In genomic region chr12:65497645-65498044, GRCh38 we compare ENCODE assay signal across 25 cellular contexts.
DNase-seq lines count a peak whose midpoint lies in the region; ATAC-seq and TF ChIP-seq lines count a peak whose summit lies in the region.
"Had no signal": no experiment of that assay in that cellular context is flagged by ENCODE, and none has a peak within 500 bp of the region (broad histone marks: within the 10 kb centered on the region; RNA-seq: fewer than 3 reads in every experiment).

No MANE protein-coding gene starts in this region.

- no peak overlapping the region for H3K4me3 Mint-ChIP-seq in immature natural killer cell
- H3K4me3 Mint-ChIP-seq: activated T-helper 1 cell treated with anti-CD3 and anti-CD28 coated beads, Interleukin-12 subunit alpha, Interleukin-12 subunit beta, Interleukin-2, Interleukin-4 antibody, amounts not matched to agents 30 ng/mL and 10 ng/mL and 1 ng/mL, durations not matched to agents 14 hours and 24 hours and 36 hours; dendritic cell treated with granulocyte-macrophage colony-stimulating factor and Interleukin-4, amounts not matched to agents 40 ng/mL and 50 ng/mL, for 4 days; stimulated activated memory B cell treated with anti-CD40 and anti-IgM and Interleukin-4, amounts not matched to agents 10 μg/mL and 1 μg/mL and 100 μg/mL, for 72 hours had no signal

- TF ChIP-seq EP300 in stomach (IDR thresholded peaks at IDR 0.05), result no peak

- no peak for TF ChIP-seq CTCF in foreskin fibroblast (IDR thresholded peaks at IDR 0.05; ENCODE audit: low read depth, low read length)
- no peak for TF ChIP-seq CTCF in lower lobe of right lung (IDR thresholded peaks at IDR 0.05)
- no peak for TF ChIP-seq CTCF in stomach (IDR thresholded peaks at IDR 0.05)

- peak; percentile 48 to 74 for ATAC-seq in lower lobe of right lung
- ATAC-seq: stimulated activated memory B cell treated with anti-CD40 and anti-IgM and Interleukin-4, amounts not matched to agents 10 μg/mL and 1 μg/mL and 100 μg/mL, for 72 hours had no signal

- H3K27me3 ChIP-seq in ACC112 (ENCODE audit: insufficient read depth, low read length), result no peaks in the 10 kb centered on the region
- no peaks in the 10 kb centered on the region for H3K27me3 ChIP-seq in lower lobe of right lung (ENCODE audit: low read depth)
- no peaks in the 10 kb centered on the region for H3K27me3 ChIP-seq in stomach
- H3K27me3 ChIP-seq: heart left ventricle had no signal

- H3K4me3 ChIP-seq in ACC112 (ENCODE audit: low read depth, low read length), result no peak overlapping the region
- no peak overlapping the region for H3K4me3 ChIP-seq in foreskin fibroblast (ENCODE audit: low read depth in 1 of 2, low read length in 2 of 2)
- H3K4me3 ChIP-seq in lower lobe of right lung, result no peak overlapping the region
- no peak overlapping the region for H3K4me3 ChIP-seq in stomach
- H3K4me3 ChIP-seq: BLaER1 treated with 17β-estradiol and CSF1 and Interleukin-3, amounts not matched to agents 10 nM and 100 nM; heart left ventricle; prostate gland; spleen had no signal

- no peaks in the 10 kb centered on the region for H3K36me3 Mint-ChIP-seq in immature natural killer cell
- H3K36me3 Mint-ChIP-seq: stimulated activated memory B cell treated with anti-CD40 and anti-IgM and Interleukin-4, amounts not matched to agents 10 μg/mL and 1 μg/mL and 100 μg/mL, for 72 hours had no signal

- H3K27ac Mint-ChIP-seq in immature natural killer cell, result no peak overlapping the region
- H3K27ac Mint-ChIP-seq: activated T-helper 1 cell treated with anti-CD3 and anti-CD28 coated beads, Interleukin-12 subunit alpha, Interleukin-12 subunit beta, Interleukin-2, Interleukin-4 antibody, amounts not matched to agents 30 ng/mL and 10 ng/mL and 1 ng/mL, durations not matched to agents 14 hours and 24 hours and 36 hours; dendritic cell treated with granulocyte-macrophage colony-stimulating factor and Interleukin-4, amounts not matched to agents 40 ng/mL and 50 ng/mL, for 4 days; stimulated activated memory B cell treated with anti-CD40 and anti-IgM and Interleukin-4, amounts not matched to agents 10 μg/mL and 1 μg/mL and 100 μg/mL, for 72 hours had no signal

- H3K4me1 Mint-ChIP-seq in immature natural killer cell, result peaks cover 23 to 24% of the 10 kb centered on the region in 2 donors
- H3K4me1 Mint-ChIP-seq: stimulated activated memory B cell treated with anti-CD40 and anti-IgM and Interleukin-4, amounts not matched to agents 10 μg/mL and 1 μg/mL and 100 μg/mL, for 72 hours had no signal

- TF ChIP-seq POLR2A in stomach (IDR thresholded peaks at IDR 0.05), result no peak

- DNase-seq in LHCN-M2 (ENCODE audit: low read depth) (peak; percentile 29), foreskin fibroblast (peak; percentile 63 to 70), lower lobe of right lung (no peak), AG20443 (ENCODE audit: low spot score) (no peak), stomach (no peak), RKO (ENCODE audit: low spot score) (no peak), immature natural killer cell (no peak)
- DNase-seq: activated naive CD4-positive, alpha-beta T cell treated with anti-CD3 and anti-CD28 coated beads, Interleukin-2, amount 50 U/mL, for 16 hours; aorta; caudate nucleus; COR-L47; DMS79; heart left ventricle; NCI-H1048; NCI-H1930; NCI-H226; spleen; stimulated activated CD4-positive, alpha-beta T cell treated with anti-CD3 and anti-CD28 coated beads, Interleukin-2, amount 100 ng/mL, for 48 hours had no signal

- H3K36me3 ChIP-seq in ACC112 (ENCODE audit: insufficient read depth, low read length), result no peaks in the 10 kb centered on the region
- H3K36me3 ChIP-seq in lower lobe of right lung, result no peaks in the 10 kb centered on the region
- no peaks in the 10 kb centered on the region for H3K36me3 ChIP-seq in stomach
- H3K36me3 ChIP-seq: BLaER1 treated with 17β-estradiol and CSF1 and Interleukin-3, amounts not matched to agents 10 nM and 100 nM; heart left ventricle; prostate gland; spleen had no signal

- H3K4me1 ChIP-seq in ACC112 (ENCODE audit: control insufficient read depth, insufficient read depth, low read length, unreplicated experiment), result peaks cover 65% of the 10 kb centered on the region
- H3K4me1 ChIP-seq in lower lobe of right lung, result peaks cover 33% of the 10 kb centered on the region
- peaks cover 5 to 14% (median 11%) of the 10 kb centered on the region in 4 donors for H3K4me1 ChIP-seq in stomach
- H3K4me1 ChIP-seq: prostate gland had no signal

- H3K27ac ChIP-seq in ACC112 (ENCODE audit: low read depth, low read length) (peak overlapping the region; percentile 33), lower lobe of right lung (no peak overlapping the region), stomach (no peak overlapping the region)
- H3K27ac ChIP-seq: BLaER1 treated with 17β-estradiol and CSF1 and Interleukin-3, amounts not matched to agents 10 nM and 100 nM; heart left ventricle; prostate gland; VCaP had no signal

- H3K9me3 ChIP-seq in lower lobe of right lung (no peaks in the 10 kb centered on the region), stomach (no peaks in the 10 kb centered on the region)
- H3K9me3 ChIP-seq: heart left ventricle, prostate gland, spleen had no signal

- peaks cover 13 to 14% (median 13%) of the 10 kb centered on the region in 3 donors for H3K27me3 Mint-ChIP-seq in immature natural killer cell (ENCODE audit: low read depth in 3 of 3)
- H3K27me3 Mint-ChIP-seq: dendritic cell treated with granulocyte-macrophage colony-stimulating factor and Interleukin-4, amounts not matched to agents 40 ng/mL and 50 ng/mL, for 4 days had no signal

- no peaks in the 10 kb centered on the region for H3K79me2 ChIP-seq in ACC112 (ENCODE audit: control insufficient read depth, insufficient read depth, low read length, unreplicated experiment)

- no peaks in the 10 kb centered on the region for H3K9me3 Mint-ChIP-seq in immature natural killer cell
- H3K9me3 Mint-ChIP-seq: activated T-helper 1 cell treated with anti-CD3 and anti-CD28 coated beads, Interleukin-12 subunit alpha, Interleukin-12 subunit beta, Interleukin-2, Interleukin-4 antibody, amounts not matched to agents 30 ng/mL and 10 ng/mL and 1 ng/mL, durations not matched to agents 14 hours and 24 hours and 36 hours; dendritic cell treated with granulocyte-macrophage colony-stimulating factor and Interleukin-4, amounts not matched to agents 40 ng/mL and 50 ng/mL, for 4 days; stimulated activated memory B cell treated with anti-CD40 and anti-IgM and Interleukin-4, amounts not matched to agents 10 μg/mL and 1 μg/mL and 100 μg/mL, for 72 hours had no signal

- intact Hi-C loops in lower lobe of right lung (cut with DNase I) (no loop called here), stomach (cut with DNase I; ENCODE audit: low total_unique reads) (no loop called here)

- 72 to 93% (median 90%) methylated on average over 5 of the region's 5 CpGs for WGBS in stomach, 5 donors

- no peak overlapping the region for H2AFZ ChIP-seq in ACC112 (ENCODE audit: low read length, unreplicated experiment)

Comparison
In these comparisons a context has a peak if more than half of its experiments do, and no peak if none do; other contexts are left out.
1. DNase-seq: peak in LHCN-M2 (single experiment) and foreskin fibroblast (2 of 2); none in lower lobe of right lung (single experiment), AG20443 (single experiment), stomach (single experiment), RKO (single experiment) and immature natural killer cell (0 of 3).